Comparison of ENCODE assay signal across 21 cellular contexts in the genomic region with DNA sequence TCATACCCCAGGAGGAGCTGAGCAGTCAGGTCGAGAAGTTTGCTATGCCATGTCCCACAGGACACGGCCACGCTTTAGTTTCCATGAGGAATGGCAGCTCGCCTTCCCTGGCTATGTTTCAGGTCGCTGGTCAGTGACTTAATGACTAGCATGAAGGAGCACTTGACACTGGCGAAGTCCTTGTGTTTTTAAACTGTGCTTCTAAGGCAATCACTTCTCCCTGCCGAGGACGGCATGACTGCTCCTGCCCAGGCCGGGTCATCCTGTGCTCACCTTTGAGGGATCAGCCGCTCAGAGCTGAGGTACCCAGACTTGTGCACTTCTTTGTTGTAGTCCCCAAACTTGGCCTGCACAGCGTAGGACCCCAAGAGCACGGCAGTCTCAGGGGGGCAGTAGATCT. TPM values are rescaled to one million over a fixed set of nuclear protein-coding genes. Genes with fewer than 3 reads are reported as not detected.
DNase-seq lines count a peak whose midpoint lies in the region; ATAC-seq and TF ChIP-seq lines count a peak whose summit lies in the region.
"Had no signal": no experiment of that assay in that cellular context is flagged by ENCODE, and none has a peak within 500 bp of the region (broad histone marks: within the 10 kb centered on the region; RNA-seq: fewer than 3 reads in every experiment).

No MANE protein-coding gene starts in this region.

- TF ChIP-seq CTCF in HFFc6 (IDR thresholded peaks at IDR 0.05) (no peak), VCaP (conservative IDR thresholded peaks at IDR 0.05) (no peak), progenitor cell of endocrine pancreas (IDR thresholded peaks at IDR 0.05; ENCODE audit: unreplicated experiment) (no peak), coronary artery (IDR thresholded peaks at IDR 0.05) (no peak), natural killer cell (IDR thresholded peaks at IDR 0.05) (no peak)

- H3K27me3 Mint-ChIP-seq in HFFc6 (ENCODE audit: insufficient read depth) (no peaks in the 10 kb centered on the region; the same call in 1 of the 2 replicates), progenitor cell of endocrine pancreas (no peaks in the 10 kb centered on the region), natural killer cell (ENCODE audit: low read depth in 2 of 2) (no peaks in the 10 kb centered on the region)
- H3K27me3 Mint-ChIP-seq: activated CD4-positive, alpha-beta T cell treated with anti-CD3 and anti-CD28 coated beads for 36 hours; activated CD8-positive, alpha-beta memory T cell treated with anti-CD3 and anti-CD28 coated beads, Interleukin-2, amount 10 ng/mL, durations not matched to agents 7 days and 5 days; activated naive CD8-positive, alpha-beta T cell treated with anti-CD3 and anti-CD28 coated beads, Interleukin-2, amount 50 U/mL, for 24 hours; CD4-positive, alpha-beta T cell had no signal

- H3K27ac ChIP-seq in VCaP (peak overlapping the region; percentile 83), coronary artery (no peak overlapping the region)
- H3K27ac ChIP-seq: brain microvascular endothelial cell, psoas muscle, tibial artery had no signal

- peak overlapping the region; percentile 31; the same call in 1 of the 2 replicates for H3K27ac Mint-ChIP-seq in HFFc6
- H3K27ac Mint-ChIP-seq in progenitor cell of endocrine pancreas: peak overlapping the region; percentile 59
- no peak overlapping the region for H3K27ac Mint-ChIP-seq in natural killer cell
- H3K27ac Mint-ChIP-seq: activated naive CD8-positive, alpha-beta T cell treated with anti-CD3 and anti-CD28 coated beads, Interleukin-2, amount 50 U/mL, for 24 hours had no signal

- no peak for DNase-seq in HFFc6
- peak; percentile 68 for DNase-seq in kidney tubule cell (ENCODE audit: low spot score)
- no peak for DNase-seq in progenitor cell of endocrine pancreas (ENCODE audit: low spot score, unreplicated experiment)
- DNase-seq in coronary artery (ENCODE audit: low spot score): no peak
- no peak for DNase-seq in DMS79 (lab: John Stamatoyannopoulos, UW)
- DNase-seq in effector CD4-positive, alpha-beta T cell: no peak
- no peak for DNase-seq in natural killer cell
- DNase-seq: activated CD4-positive, alpha-beta T cell treated with anti-CD3 and anti-CD28 coated beads for 36 hours; activated CD8-positive, alpha-beta memory T cell treated with anti-CD3 and anti-CD28 coated beads, Interleukin-2, amount 10 ng/mL, durations not matched to agents 7 days and 5 days; activated naive CD8-positive, alpha-beta T cell treated with anti-CD3 and anti-CD28 coated beads, Interleukin-2, amount 50 U/mL, for 24 hours; CD4-positive, alpha-beta T cell; DMS153; NCI-H1105; psoas muscle; RPMI8226; stimulated activated naive CD4-positive, alpha-beta T cell treated with Interleukin-2 at 50 U/mL for 16 hours; tibial artery had no signal

- peaks cover 52% of the 10 kb centered on the region for H3K36me3 Mint-ChIP-seq in HFFc6 (ENCODE audit: low read depth)
- peaks cover 60% of the 10 kb centered on the region for H3K36me3 Mint-ChIP-seq in progenitor cell of endocrine pancreas (ENCODE audit: insufficient read depth)
- H3K36me3 Mint-ChIP-seq in natural killer cell: peaks cover 20% of the 10 kb centered on the region

- intact Hi-C loops in natural killer cell (cut with micrococcal nuclease): loop anchor here (5.0 kb wide), 2 partner anchors 37 to 83 kb away; no protein-coding TSS in a partner anchor

- H3K4me3 ChIP-seq in coronary artery: no peak overlapping the region
- H3K4me3 ChIP-seq: psoas muscle, skin epidermis, tibial artery had no signal

- H3K4me3 Mint-ChIP-seq in HFFc6 (no peak overlapping the region), progenitor cell of endocrine pancreas (ENCODE audit: low read depth) (no peak overlapping the region), natural killer cell (no peak overlapping the region)
- H3K4me3 Mint-ChIP-seq: activated CD4-positive, alpha-beta T cell treated with anti-CD3 and anti-CD28 coated beads for 36 hours; activated CD8-positive, alpha-beta memory T cell treated with anti-CD3 and anti-CD28 coated beads, Interleukin-2, amount 10 ng/mL, durations not matched to agents 7 days and 5 days; activated naive CD8-positive, alpha-beta T cell treated with anti-CD3 and anti-CD28 coated beads, Interleukin-2, amount 50 U/mL, for 24 hours; CD4-positive, alpha-beta T cell; nephron had no signal

- H3K9me3 Mint-ChIP-seq in HFFc6: no peaks in the 10 kb centered on the region
- no peaks in the 10 kb centered on the region for H3K9me3 Mint-ChIP-seq in progenitor cell of endocrine pancreas (ENCODE audit: low read depth)
- no peaks in the 10 kb centered on the region for H3K9me3 Mint-ChIP-seq in natural killer cell
- H3K9me3 Mint-ChIP-seq: activated naive CD8-positive, alpha-beta T cell treated with anti-CD3 and anti-CD28 coated beads, Interleukin-2, amount 50 U/mL, for 24 hours; CD4-positive, alpha-beta T cell; nephron had no signal

- H3K4me1 Mint-ChIP-seq in HFFc6 (ENCODE audit: low read depth) (peaks cover 21% of the 10 kb centered on the region), progenitor cell of endocrine pancreas (ENCODE audit: low read depth) (peaks cover 44% of the 10 kb centered on the region), natural killer cell (peaks cover 18 to 20% of the 10 kb centered on the region in 2 donors)

- no peak for ATAC-seq in natural killer cell
- ATAC-seq: activated CD4-positive, alpha-beta T cell treated with anti-CD3 and anti-CD28 coated beads for 36 hours; activated CD8-positive, alpha-beta memory T cell treated with anti-CD3 and anti-CD28 coated beads, Interleukin-2, amount 10 ng/mL, durations not matched to agents 7 days and 5 days; activated naive CD8-positive, alpha-beta T cell treated with anti-CD3 and anti-CD28 coated beads, Interleukin-2, amount 50 U/mL, for 24 hours; psoas muscle had no signal

RNA-seq across cellular contexts. Expression of a gene that starts 34.1 kb away (rescaled TPM):
- 100 to 1,000 TPM; 118 to 183 (median 178) TPM for total RNA-seq in HFFc6 (2021; fragmentation: NEBNext Ultra II Directional; extraction: Animal tissue kit (Norgen Biotek cat#: 25700))
- total RNA-seq in progenitor cell of endocrine pancreas (258 and 274 TPM in 2 replicates), natural killer cell (100 to 1,000 TPM; 119 to 157 (median 133) TPM)

Comparison
In these comparisons a context has a peak if more than half of its experiments do, and no peak if none do; other contexts are left out.
1. H3K27ac Mint-ChIP-seq: peak in HFFc6 (single experiment) and progenitor cell of endocrine pancreas (single experiment); none in natural killer cell (0 of 2).